Comparison of ENCODE assay signal across 24 cellular contexts in genomic region chr9:110984890-110985437, GRCh38. TPM values are rescaled to one million over a fixed set of nuclear protein-coding genes. Genes with fewer than 3 reads are reported as not detected.
DNase-seq lines count a peak whose midpoint lies in the region; ATAC-seq and TF ChIP-seq lines count a peak whose summit lies in the region.
"Had no signal": no experiment of that assay in that cellular context is flagged by ENCODE, and none has a peak within 500 bp of the region (broad histone marks: within the 10 kb centered on the region; RNA-seq: fewer than 3 reads in every experiment).

No MANE protein-coding gene starts in this region.

- no peaks in the 10 kb centered on the region for H3K79me1 ChIP-seq in H9 (ENCODE audit: insufficient read depth, low read depth, low read length, poor library complexity, severe bottlenecking)
- H3K79me1 ChIP-seq in neuronal stem cell (ENCODE audit: low read depth, low read length) = no peaks in the 10 kb centered on the region

- H2BK12ac ChIP-seq in H9 (ENCODE audit: insufficient read length, low read depth, low read length) = no peak overlapping the region
- no peak overlapping the region for H2BK12ac ChIP-seq in neuronal stem cell (ENCODE audit: low read length)

- H3K79me2 ChIP-seq in H9 (ENCODE audit: insufficient read depth, low read length) (no peaks in the 10 kb centered on the region), neural progenitor cell (ENCODE audit: low read depth) (peaks cover 89% of the 10 kb centered on the region)

- H3K36me3 ChIP-seq in SK-N-MC (ENCODE audit: insufficient read depth, low read length) (peaks cover 14% of the 10 kb centered on the region), neural progenitor cell (peaks cover 14% of the 10 kb centered on the region), neuronal stem cell (replicated peaks in 1 of 2; ENCODE audit: control insufficient read depth in 2 of 2, insufficient read depth in 2 of 2, low read length in 2 of 2) (no peaks in the 10 kb centered on the region)
- H3K36me3 ChIP-seq: HAP-1 had no signal

- TF ChIP-seq CTCF in H9 (conservative IDR thresholded peaks at IDR 0.05) = no peak
- TF ChIP-seq CTCF in endothelial cell (IDR thresholded peaks at IDR 0.05; ENCODE audit: unreplicated experiment) = no peak
- TF ChIP-seq CTCF in neural progenitor cell (IDR thresholded peaks at IDR 0.05) = no peak
- TF ChIP-seq CTCF in foreskin keratinocyte (conservative IDR thresholded peaks at IDR 0.05) = no peak

- no peak overlapping the region for H3K56ac ChIP-seq in H9 (ENCODE audit: insufficient read length, low read depth, low read length)

- H3K9me3 ChIP-seq in H9 (ENCODE audit: control insufficient read depth, low read depth, low read length) = no peaks in the 10 kb centered on the region
- peaks cover 14% of the 10 kb centered on the region; the same call in 1 of the 2 replicates for H3K9me3 ChIP-seq in SK-N-MC (ENCODE audit: low read depth, low read length)
- no peaks in the 10 kb centered on the region for H3K9me3 ChIP-seq in neural progenitor cell (ENCODE audit: low read depth)
- peaks cover 0 to 27% of the 10 kb centered on the region in 2 donors for H3K9me3 ChIP-seq in neuronal stem cell (replicated peaks in 1 of 2; ENCODE audit: control insufficient read depth in 2 of 2, insufficient read depth in 1 of 2, low read depth in 1 of 2, low read length in 2 of 2)
- H3K9me3 ChIP-seq: HAP-1 had no signal

- no peak overlapping the region for H4K91ac ChIP-seq in H9 (ENCODE audit: insufficient read length, low read depth, low read length)
- no peak overlapping the region for H4K91ac ChIP-seq in neuronal stem cell (ENCODE audit: low read depth, low read length, poor library complexity)

- H4K5ac ChIP-seq in H9 (ENCODE audit: insufficient read length, low read depth, low read length) = no peak overlapping the region

- H3K14ac ChIP-seq in H9 (ENCODE audit: insufficient read depth, low read length) (no peak overlapping the region), neuronal stem cell (ENCODE audit: low read length) (no peak overlapping the region)

- H3K4ac ChIP-seq in H9 (ENCODE audit: low read depth, low read length) (no peak overlapping the region), neuronal stem cell (ENCODE audit: low read length) (no peak overlapping the region)

- no peak overlapping the region for H3K9ac ChIP-seq in H9 (ENCODE audit: extremely low read depth, insufficient read length, low read length)
- no peak overlapping the region for H3K9ac ChIP-seq in SK-N-MC (ENCODE audit: insufficient read length)
- no peak overlapping the region for H3K9ac ChIP-seq in neural progenitor cell
- H3K9ac ChIP-seq in neuronal stem cell (ENCODE audit: low read depth, low read length, poor library complexity) = no peak overlapping the region

- H4K8ac ChIP-seq in H9 (replicated peaks; ENCODE audit: insufficient read length, low read depth, low read length) (no peak overlapping the region), neuronal stem cell (ENCODE audit: low read depth, low read length) (no peak overlapping the region)

- H4K20me1 ChIP-seq in H9 (ENCODE audit: control insufficient read depth, insufficient read depth, insufficient read length) = no peaks in the 10 kb centered on the region
- peaks cover 10% of the 10 kb centered on the region for H4K20me1 ChIP-seq in neural progenitor cell (ENCODE audit: low read depth)

- ATAC-seq in foreskin keratinocyte = no peak
- ATAC-seq in natural killer cell treated with Interleukin-12 subunit alpha and Interleukin-12 subunit beta and Interleukin-15 and Interleukin-18, amount 100 ng/mL, for 72 hours = no peak
- ATAC-seq: CD8-positive, alpha-beta T cell had no signal

- peaks cover 0 to 5% (median 0%) of the 10 kb centered on the region in 3 experiments; a peak in 2 of 7 replicates for H3K36me3 Mint-ChIP-seq in H9 (ENCODE audit: insufficient read depth in 1 of 3, low read depth in 3 of 3)
- H3K36me3 Mint-ChIP-seq in endothelial cell (ENCODE audit: low read depth, unreplicated experiment) = no peaks in the 10 kb centered on the region
- H3K36me3 Mint-ChIP-seq in neural progenitor cell = no peaks in the 10 kb centered on the region
- no peaks in the 10 kb centered on the region for H3K36me3 Mint-ChIP-seq in natural killer cell treated with Interleukin-12 subunit alpha and Interleukin-12 subunit beta and Interleukin-15 and Interleukin-18, amount 100 ng/mL, for 72 hours
- H3K36me3 Mint-ChIP-seq: CD8-positive, alpha-beta T cell had no signal

- H2AK5ac ChIP-seq in H9 (ENCODE audit: insufficient read length, low read length) (no peak overlapping the region), neuronal stem cell (ENCODE audit: low read depth, low read length) (no peak overlapping the region)

- H3T11ph ChIP-seq in H9 (ENCODE audit: low read length) = no peak overlapping the region

- H3K27me3 ChIP-seq in H9 (ENCODE audit: insufficient read depth, low read length) (no peaks in the 10 kb centered on the region), neural progenitor cell (no peaks in the 10 kb centered on the region), foreskin keratinocyte (no peaks in the 10 kb centered on the region), neuronal stem cell (ENCODE audit: control insufficient read depth in 3 of 3, insufficient read depth in 3 of 3, low read depth in 1 of 3, low read length in 3 of 3) (no peaks in the 10 kb centered on the region)

- H3K23me2 ChIP-seq in H9 (ENCODE audit: insufficient read length, low read depth, low read length, poor library complexity, severe bottlenecking) = no peaks in the 10 kb centered on the region

- peak overlapping the region; percentile 61 for H3K4me2 ChIP-seq in H9 (ENCODE audit: insufficient read depth, insufficient read length, low read length)
- H3K4me2 ChIP-seq in neural progenitor cell = peak overlapping the region; percentile 33
- no peak overlapping the region for H3K4me2 ChIP-seq in neuronal stem cell (ENCODE audit: insufficient read depth, low read length, poor library complexity, severe bottlenecking)

- H3K27ac ChIP-seq in H9 (ENCODE audit: insufficient read length, low read depth, low read length) (no peak overlapping the region), SK-N-MC (peak overlapping the region; percentile 51; the same call in 1 of the 2 replicates), neural progenitor cell (peak overlapping the region; percentile 29), foreskin keratinocyte (no peak overlapping the region), neuronal stem cell (replicated peaks; ENCODE audit: low read length) (no peak overlapping the region)

- in situ Hi-C loops in KBM-7 (cut with MboI; ENCODE audit: low pct_unique_long_range_greater_than_20kb, low sequenced_read_pairs) = no loop called here

- peak overlapping the region in 2 of 3 experiments; percentile 33 to 62; a peak in 4 of 7 replicates for H3K27ac Mint-ChIP-seq in H9
- H3K27ac Mint-ChIP-seq in endothelial cell (ENCODE audit: unreplicated experiment) = peak overlapping the region; percentile 4
- no peak overlapping the region for H3K27ac Mint-ChIP-seq in neural progenitor cell
- H3K27ac Mint-ChIP-seq in natural killer cell treated with Interleukin-12 subunit alpha and Interleukin-12 subunit beta and Interleukin-15 and Interleukin-18, amount 100 ng/mL, for 72 hours = no peak overlapping the region
- H3K27ac Mint-ChIP-seq: CD8-positive, alpha-beta T cell had no signal

- H3K4me1 ChIP-seq in H9 (ENCODE audit: insufficient read depth, low read length) (peaks cover 3% of the 10 kb centered on the region; the same call in 1 of the 2 replicates), neural progenitor cell (peaks cover 17% of the 10 kb centered on the region), foreskin keratinocyte (no peaks in the 10 kb centered on the region), neuronal stem cell (ENCODE audit: control insufficient read depth in 2 of 2, insufficient read depth in 1 of 2, low read depth in 1 of 2, low read length in 2 of 2) (no peaks in the 10 kb centered on the region)
- H3K4me1 ChIP-seq: HAP-1 had no signal

- no peak for DNase-seq in H9
- DNase-seq in SK-N-MC (ENCODE audit: low read depth, low spot score) = no peak
- DNase-seq in endothelial cell (ENCODE audit: low spot score) = no peak
- DNase-seq in neural progenitor cell (ENCODE audit: low spot score) = no peak
- DNase-seq in foreskin keratinocyte = no peak
- no peak for DNase-seq in KBM-7
- DNase-seq in neuronal stem cell (ENCODE audit: low spot score) = no peak
- no peak for DNase-seq in natural killer cell treated with Interleukin-12 subunit alpha and Interleukin-12 subunit beta and Interleukin-15 and Interleukin-18, amount 100 ng/mL, for 72 hours (ENCODE audit: low spot score)
- DNase-seq: C1 segment of cervical spinal cord; Caco-2; CD8-positive, alpha-beta T cell; Karpas-422; MV-4-11; NCI-H1105; NCI-H1436 treated with DMSO at 0.1 percent for 48 hours; NCI-H187 treated with DMSO at 0.1 percent for 48 hours; NCI-H2171 treated with DMSO at 0.1 percent for 48 hours; NCI-H524 treated with DMSO at 0.1 percent for 48 hours; NCI-H82; NK-92 treated with Interleukin-12 subunit alpha and Interleukin-12 subunit beta, amount 100 ng/mL, for 24 hours; Right ventricle myocardium superior; RPMI8226 had no signal

- H3K4me3 Mint-ChIP-seq in H9 = peak overlapping the region in 1 of 2 experiments; percentile 10; a peak in 2 of 5 replicates
- H3K4me3 Mint-ChIP-seq in endothelial cell (ENCODE audit: unreplicated experiment) = no peak overlapping the region
- H3K4me3 Mint-ChIP-seq in neural progenitor cell = no peak overlapping the region
- no peak overlapping the region for H3K4me3 Mint-ChIP-seq in natural killer cell treated with Interleukin-12 subunit alpha and Interleukin-12 subunit beta and Interleukin-15 and Interleukin-18, amount 100 ng/mL, for 72 hours
- H3K4me3 Mint-ChIP-seq: CD8-positive, alpha-beta T cell had no signal

- H2BK120ac ChIP-seq in H9 (ENCODE audit: low read depth, low read length, poor library complexity, severe bottlenecking) = no peak overlapping the region
- H2BK120ac ChIP-seq in neuronal stem cell (ENCODE audit: low read depth, low read length) = no peak overlapping the region

- H3K23ac ChIP-seq in H9 (ENCODE audit: insufficient read length, low read depth, low read length) (no peak overlapping the region), neuronal stem cell (ENCODE audit: low read depth, low read length, poor library complexity) (no peak overlapping the region)

- H2BK15ac ChIP-seq in H9 (ENCODE audit: low read depth, low read length) = no peak overlapping the region
- no peak overlapping the region for H2BK15ac ChIP-seq in neuronal stem cell (ENCODE audit: low read length)

- H3K27me3 Mint-ChIP-seq in H9 (ENCODE audit: low read depth) (no peaks in the 10 kb centered on the region), endothelial cell (ENCODE audit: unreplicated experiment) (peaks cover 6% of the 10 kb centered on the region), neural progenitor cell (ENCODE audit: insufficient read depth, low read depth) (no peaks in the 10 kb centered on the region)
- H3K27me3 Mint-ChIP-seq in natural killer cell treated with Interleukin-12 subunit alpha and Interleukin-12 subunit beta and Interleukin-15 and Interleukin-18, amount 100 ng/mL, for 72 hours = no peaks in the 10 kb centered on the region

- H3K9me3 Mint-ChIP-seq in H9 = peaks cover 9 to 14% of the 10 kb centered on the region in 2 experiments
- no peaks in the 10 kb centered on the region for H3K9me3 Mint-ChIP-seq in endothelial cell (ENCODE audit: unreplicated experiment)
- H3K9me3 Mint-ChIP-seq in neural progenitor cell = peaks cover 6% of the 10 kb centered on the region
- peaks cover 3% of the 10 kb centered on the region for H3K9me3 Mint-ChIP-seq in natural killer cell treated with Interleukin-12 subunit alpha and Interleukin-12 subunit beta and Interleukin-15 and Interleukin-18, amount 100 ng/mL, for 72 hours

- H3F3A ChIP-seq in neural progenitor cell (ENCODE audit: low read depth) = peaks cover 5% of the 10 kb centered on the region

- no peak overlapping the region for H3K4me3 ChIP-seq in SK-N-MC
- H3K4me3 ChIP-seq in neural progenitor cell = no peak overlapping the region
- H3K4me3 ChIP-seq in neuronal stem cell (ENCODE audit: low read length in 2 of 2) = no peak overlapping the region
- H3K4me3 ChIP-seq: HAP-1 had no signal

- H3K4me1 Mint-ChIP-seq in H9 (peaks cover 22% of the 10 kb centered on the region in 2 experiments), endothelial cell (ENCODE audit: unreplicated experiment) (peaks cover 14% of the 10 kb centered on the region), neural progenitor cell (no peaks in the 10 kb centered on the region)
- H3K4me1 Mint-ChIP-seq in natural killer cell treated with Interleukin-12 subunit alpha and Interleukin-12 subunit beta and Interleukin-15 and Interleukin-18, amount 100 ng/mL, for 72 hours (ENCODE audit: low read depth in 2 of 2) = no peaks in the 10 kb centered on the region

- H3K18ac ChIP-seq in H9 (ENCODE audit: insufficient read length, low read depth, low read length) (no peak overlapping the region), neuronal stem cell (ENCODE audit: low read length) (no peak overlapping the region)

- no peak overlapping the region for H2BK20ac ChIP-seq in H9 (ENCODE audit: low read depth, low read length, poor library complexity, severe bottlenecking)

- H2AFZ ChIP-seq in H9 (ENCODE audit: low read length) = no peak overlapping the region
- H2AFZ ChIP-seq in neural progenitor cell (replicated peaks) = no peak overlapping the region
- no peak overlapping the region for H2AFZ ChIP-seq in neuronal stem cell (ENCODE audit: low read length)

- WGBS in H9 (ENCODE audit: extremely low coverage, insufficient read length, low lambda C conversion rate) = no CpG with 5 or more reads among the region's 2 CpGs
- WGBS in neuronal stem cell (ENCODE audit: extremely low coverage in 2 of 2, insufficient read length in 2 of 2, insufficient replicate concordance in 1 of 2), 2 donors = no CpG with 5 or more reads among the region's 2 CpGs

- H2BK5ac ChIP-seq in H9 (ENCODE audit: insufficient read length, low read length) (no peak overlapping the region), neuronal stem cell (ENCODE audit: low read length) (no peak overlapping the region)

RNA-seq across cellular contexts. Expression of gene LPAR1, which starts 53.3 kb away (rescaled TPM):
- total RNA-seq in H9 (2021) = 0.99 and 1.3 TPM in 2 replicates
- total RNA-seq in endothelial cell (ENCODE audit: unreplicated experiment) = 5.6 TPM
- 30.3 and 36.0 TPM in 2 replicates for total RNA-seq in neural progenitor cell (ENCODE audit: low replicate concordance)
- total RNA-seq in foreskin keratinocyte = 27.0 and 30.9 TPM in 2 replicates
- polyA plus RNA-seq in foreskin keratinocyte = 9.8 and 13.5 TPM in 2 replicates
- polyA plus RNA-seq in neuronal stem cell (2013, experiment 1 of 2) = 5.3 TPM
- 5.0 TPM for polyA plus RNA-seq in neuronal stem cell (2013, experiment 2 of 2)
- total RNA-seq in natural killer cell treated with Interleukin-12 subunit alpha and Interleukin-12 subunit beta and Interleukin-15 and Interleukin-18, amount 100 ng/mL, for 72 hours = under 1 TPM in 1 of 2 donors, not detected in 1; 0.21 TPM
- total RNA-seq: CD8-positive, alpha-beta T cell; SK-MEL-5 had no signal

Comparison
In these comparisons a context has a peak if more than half of its experiments do, and no peak if none do; other contexts are left out.
1. H3K27ac ChIP-seq: peak in SK-N-MC (single experiment) and neural progenitor cell (single experiment); none in H9 (single experiment), foreskin keratinocyte (single experiment) and neuronal stem cell (single experiment).
2. H3K27ac Mint-ChIP-seq: peak in H9 (2 of 3) and endothelial cell (single experiment); none in neural progenitor cell (single experiment) and natural killer cell treated with Interleukin-12 subunit alpha and Interleukin-12 subunit beta and Interleukin-15 and Interleukin-18, amount 100 ng/mL, for 72 hours (0 of 2).